In genomic region chr6:170031684-170032121, GRCh38 we compare ENCODE assay signal across 18 cellular contexts.
A peak's percentile ranks its signal among the peaks of the same experiment; 100 is the strongest.
DNase-seq lines count a peak whose midpoint lies in the region; ATAC-seq and TF ChIP-seq lines count a peak whose summit lies in the region.
"Had no signal": no experiment of that assay in that cellular context is flagged by ENCODE, and none has a peak within 500 bp of the region (broad histone marks: within the 10 kb centered on the region; RNA-seq: fewer than 3 reads in every experiment).

No MANE protein-coding gene starts in this region.

- no peaks in the 10 kb centered on the region for H3K9me3 ChIP-seq in fibroblast of lung (ENCODE audit: control insufficient read depth, insufficient read depth, low read depth, low read length)
- H3K9me3 ChIP-seq: prostate gland had no signal

- H3K27me3 ChIP-seq in fibroblast of lung (ENCODE audit: control insufficient read depth, insufficient read depth, low read length) = no peaks in the 10 kb centered on the region

- H3K27ac ChIP-seq in C4-2B (peak overlapping the region; percentile 29; the same call in 1 of the 2 replicates), fibroblast of lung (ENCODE audit: insufficient read depth, low read length) (peak overlapping the region; percentile 20)

- no peaks in the 10 kb centered on the region for H3K36me3 ChIP-seq in fibroblast of lung (ENCODE audit: control insufficient read depth, insufficient read depth, low read length)
- H3K36me3 ChIP-seq: prostate gland had no signal

- no peaks in the 10 kb centered on the region for H3K79me2 ChIP-seq in fibroblast of lung (ENCODE audit: control insufficient read depth, insufficient read depth, low read length)

- H4K20me1 ChIP-seq in fibroblast of lung (ENCODE audit: control insufficient read depth, extremely low read depth, insufficient read depth, low read length) = no peaks in the 10 kb centered on the region

- no peaks in the 10 kb centered on the region for H3K4me1 ChIP-seq in fibroblast of lung (ENCODE audit: control insufficient read depth, extremely low read depth, insufficient read depth, low read length)

- H2AFZ ChIP-seq in fibroblast of lung (ENCODE audit: low read length) = no peak overlapping the region

- TF ChIP-seq CTCF in C4-2B (conservative IDR thresholded peaks at IDR 0.05) (no peak), fibroblast of lung (conservative IDR thresholded peaks at IDR 0.05 in 1 of 2, IDR thresholded peaks at IDR 0.05 in 1 of 2; ENCODE audit: low read depth in 1 of 2, low read length in 2 of 2) (no peak)

- intact Hi-C loops in sciatic nerve (cut with DNase I) = no loop called here

- DNase-seq in M059J (ENCODE audit: low read depth) (peak; percentile 21), fibroblast of lung (ENCODE audit: low read depth in 2 of 2) (no peak), sciatic nerve (ENCODE audit: low spot score) (peak; percentile 27), globus pallidus (ENCODE audit: low spot score) (no peak)
- DNase-seq in activated CD4-positive, alpha-beta T cell treated with anti-CD3 and anti-CD28 coated beads for 4 hours = no peak
- DNase-seq: activated naive CD4-positive, alpha-beta T cell treated with Interleukin-2 at 50 U/mL for 16 hours; CD4-positive, alpha-beta memory T cell; DND-41; Karpas-422; naive thymus-derived CD8-positive, alpha-beta T cell; NCI-H2107; NCI-H524; stimulated activated CD4-positive, alpha-beta T cell treated with anti-CD3 and anti-CD28 coated beads, Interleukin-4, amount 100 ng/mL, for 4 hours had no signal

- H3K9ac ChIP-seq in fibroblast of lung (ENCODE audit: insufficient read depth, low read length) = no peak overlapping the region

- H3K4me2 ChIP-seq in fibroblast of lung (ENCODE audit: extremely low read depth, insufficient read depth, low read length) = no peak overlapping the region
- H3K4me2 ChIP-seq: smooth muscle cell had no signal

- no peak overlapping the region for H3K4me3 ChIP-seq in fibroblast of lung (replicated peaks in 1 of 4; ENCODE audit: control extremely low read depth in 1 of 4, insufficient read depth in 1 of 4, low read depth in 3 of 4, low read length in 4 of 4)
- H3K4me3 ChIP-seq: prostate gland, smooth muscle cell had no signal

- ATAC-seq in sciatic nerve (no peak), HG02981 (IDR thresholded peaks at IDR 0.05; ENCODE audit: unreplicated experiment) (no peak), GM19351 (IDR thresholded peaks at IDR 0.05; ENCODE audit: unreplicated experiment) (no peak)
- ATAC-seq: naive thymus-derived CD8-positive, alpha-beta T cell had no signal

Comparison
In these comparisons a context has a peak if more than half of its experiments do, and no peak if none do; other contexts are left out.
1. DNase-seq: peak in M059J (single experiment) and sciatic nerve (single experiment); none in fibroblast of lung (0 of 2), activated CD4-positive, alpha-beta T cell treated with anti-CD3 and anti-CD28 coated beads for 4 hours (0 of 2) and globus pallidus (single experiment).